33 cellular contexts compared by ENCODE assay signal in the genomic region with DNA sequence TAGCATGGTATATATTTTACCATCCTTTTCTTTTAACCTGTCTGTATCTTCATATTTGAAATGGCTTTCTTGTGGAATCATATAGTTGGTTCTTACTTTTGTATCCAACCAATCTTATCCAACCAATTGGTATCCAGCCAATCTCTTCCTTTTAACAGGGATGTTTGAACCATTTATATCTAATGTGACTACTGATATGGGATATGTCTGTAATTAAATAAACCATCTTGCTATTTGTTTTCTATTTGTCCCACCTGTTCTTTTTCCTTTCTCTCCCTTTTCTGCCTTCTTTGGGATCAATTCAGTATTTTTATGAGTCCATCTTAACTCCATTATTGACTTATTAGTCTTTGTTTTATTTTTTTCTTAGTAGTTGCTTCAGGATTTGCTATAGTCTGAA. TPM values are rescaled to one million over a fixed set of nuclear protein-coding genes. Genes with fewer than 3 reads are reported as not detected.
DNase-seq lines count a peak whose midpoint lies in the region; ATAC-seq, FAIRE-seq and TF ChIP-seq lines count a peak whose summit lies in the region.
"Had no signal": no experiment of that assay in that cellular context is flagged by ENCODE, and none has a peak within 500 bp of the region (broad histone marks: within the 10 kb centered on the region; RNA-seq: fewer than 3 reads in every experiment).

No MANE protein-coding gene starts in this region.

- no peak overlapping the region for H2AFZ ChIP-seq in K562 (ENCODE audit: low read depth, low read length)

- H3K36me3 ChIP-seq in HEK293 (ENCODE audit: control insufficient read depth in 2 of 2, insufficient read depth in 1 of 2, low read length in 2 of 2) (no peaks in the 10 kb centered on the region), K562 (ENCODE audit: control insufficient read depth, insufficient read depth, low read length) (no peaks in the 10 kb centered on the region)
- H3K36me3 ChIP-seq: BE2C; BLaER1; BLaER1 treated with 17β-estradiol and CSF1 and Interleukin-3, amounts not matched to agents 10 nM and 100 nM had no signal

- in situ Hi-C loops in K562 (cut with MboI) = no loop called here

- TF ChIP-seq CTCF in HEK293 (tag by site-specific recombination; IDR thresholded peaks at IDR 0.05) = no peak
- no peak for TF ChIP-seq CTCF in K562 (IDR thresholded peaks at IDR 0.05 in 2 of 3, conservative IDR thresholded peaks at IDR 0.05 in 1 of 3; ENCODE audit: insufficient read depth in 2 of 3, low read depth in 1 of 3, low read length in 3 of 3)

- FAIRE-seq in K562 (lab: Jason Lieb, UNC) = no peak
- FAIRE-seq: A204.1, A549, D721Med had no signal

- ATAC-seq in K562 = no peak
- ATAC-seq in HG03469 (IDR thresholded peaks at IDR 0.05; ENCODE audit: unreplicated experiment) = no peak
- ATAC-seq: A549; CD8-positive, alpha-beta T cell had no signal

- no peak overlapping the region for H3K27ac Mint-ChIP-seq in activated T-helper 1 cell treated with anti-CD3 and anti-CD28 coated beads, Interleukin-12 subunit alpha, Interleukin-12 subunit beta, Interleukin-2, Interleukin-4 antibody, amounts not matched to agents 30 ng/mL and 10 ng/mL and 1 ng/mL, durations not matched to agents 14 hours and 24 hours and 36 hours
- H3K27ac Mint-ChIP-seq: B cell; CD14-positive monocyte; CD4-positive, alpha-beta T cell; CD4-positive, CD25-positive, alpha-beta regulatory T cell; CD8-positive, alpha-beta memory T cell; CD8-positive, alpha-beta T cell had no signal

- intact Hi-C loops in K562 (cut with micrococcal nuclease) = no loop called here
- intact Hi-C loops in activated T-helper 1 cell treated with anti-CD3 and anti-CD28 coated beads, Interleukin-12 subunit alpha, Interleukin-12 subunit beta, Interleukin-2, Interleukin-4 antibody, amounts not matched to agents 30 ng/mL and 10 ng/mL and 1 ng/mL, durations not matched to agents 14 hours and 24 hours and 36 hours (cut with micrococcal nuclease) = no loop called here

- H3K36me3 Mint-ChIP-seq in activated T-helper 1 cell treated with anti-CD3 and anti-CD28 coated beads, Interleukin-12 subunit alpha, Interleukin-12 subunit beta, Interleukin-2, Interleukin-4 antibody, amounts not matched to agents 30 ng/mL and 10 ng/mL and 1 ng/mL, durations not matched to agents 14 hours and 24 hours and 36 hours (ENCODE audit: low read depth) = no peaks in the 10 kb centered on the region
- H3K36me3 Mint-ChIP-seq: CD14-positive monocyte; CD4-positive, CD25-positive, alpha-beta regulatory T cell; CD8-positive, alpha-beta memory T cell had no signal

- H3K4me3 Mint-ChIP-seq in activated T-helper 1 cell treated with anti-CD3 and anti-CD28 coated beads, Interleukin-12 subunit alpha, Interleukin-12 subunit beta, Interleukin-2, Interleukin-4 antibody, amounts not matched to agents 30 ng/mL and 10 ng/mL and 1 ng/mL, durations not matched to agents 14 hours and 24 hours and 36 hours = no peak overlapping the region
- H3K4me3 Mint-ChIP-seq: B cell; CD14-positive monocyte; CD4-positive, alpha-beta memory T cell; CD4-positive, alpha-beta T cell; CD8-positive, alpha-beta memory T cell; CD8-positive, alpha-beta T cell had no signal

- H3K9me1 ChIP-seq in K562 (ENCODE audit: control insufficient read depth, insufficient read depth, low read length) = no peaks in the 10 kb centered on the region

- H3K4me1 ChIP-seq in HEK293 (ENCODE audit: control insufficient read depth, insufficient read depth, low read length) (no peaks in the 10 kb centered on the region), K562 (replicated peaks in 1 of 2; ENCODE audit: control insufficient read depth in 2 of 2, insufficient read depth in 2 of 2, low read length in 2 of 2) (peaks cover 0 to 8% of the 10 kb centered on the region in 2 experiments; a peak in 3 of 5 replicates)
- H3K4me1 ChIP-seq: BLaER1 had no signal

- no peak overlapping the region for H3K4me2 ChIP-seq in K562 (ENCODE audit: insufficient read depth, low read length)
- H3K4me2 ChIP-seq: A549; BLaER1; BLaER1 treated with 17β-estradiol and CSF1 and Interleukin-3, amounts not matched to agents 10 nM and 100 nM had no signal

- no peak for DNase-seq in K562 (ENCODE audit: extremely low read depth in 1 of 4, low spot score in 3 of 4)
- DNase-seq in activated T-helper 1 cell treated with anti-CD3 and anti-CD28 coated beads, Interleukin-12 subunit alpha, Interleukin-12 subunit beta, Interleukin-2, Interleukin-4 antibody, amounts not matched to agents 30 ng/mL and 10 ng/mL and 1 ng/mL, durations not matched to agents 14 hours and 24 hours and 36 hours (ENCODE audit: low spot score) = no peak
- DNase-seq: 8988T; ACHN; AML-193; BE2C; C1 segment of cervical spinal cord; Caco-2; Calu3; CD4-positive, alpha-beta memory T cell; CD4-positive, alpha-beta T cell; CD4-positive, CD25-positive, alpha-beta regulatory T cell; CD8-positive, alpha-beta memory T cell; CD8-positive, alpha-beta T cell; COR-L47; DMS 273 treated with DMSO at 0.1 percent for 48 hours; DMS153; DMS53; DMS79; DMS79 treated with DMSO at 0.1 percent for 48 hours; DND-41; EL had no signal

- H3K79me2 ChIP-seq in K562 (ENCODE audit: control insufficient read depth, insufficient read depth, low read length) = no peaks in the 10 kb centered on the region

- no TSS peak for BruUV-seq in K562 (replicated peaks; lab: Mats Ljungman, UMichigan)

- H3K4me1 Mint-ChIP-seq in activated T-helper 1 cell treated with anti-CD3 and anti-CD28 coated beads, Interleukin-12 subunit alpha, Interleukin-12 subunit beta, Interleukin-2, Interleukin-4 antibody, amounts not matched to agents 30 ng/mL and 10 ng/mL and 1 ng/mL, durations not matched to agents 14 hours and 24 hours and 36 hours (ENCODE audit: low read depth) = peaks cover 2% of the 10 kb centered on the region
- H3K4me1 Mint-ChIP-seq: B cell, CD14-positive monocyte had no signal

- H3K27me3 ChIP-seq in K562 (ENCODE audit: control insufficient read depth in 2 of 2, insufficient read depth in 2 of 2, low read length in 2 of 2) = no peaks in the 10 kb centered on the region
- H3K27me3 ChIP-seq: BE2C; BLaER1; BLaER1 treated with 17β-estradiol and CSF1 and Interleukin-3, amounts not matched to agents 10 nM and 100 nM had no signal

- H3K9ac ChIP-seq in K562 (ENCODE audit: insufficient read depth in 1 of 2, low read depth in 2 of 2, low read length in 2 of 2) = no peak overlapping the region
- H3K9ac ChIP-seq: BLaER1; BLaER1 treated with 17β-estradiol and CSF1 and Interleukin-3, amounts not matched to agents 10 nM and 100 nM had no signal

- H4K20me1 ChIP-seq in K562 (replicated peaks; ENCODE audit: control insufficient read depth, insufficient read depth, low read length) = no peaks in the 10 kb centered on the region
- H4K20me1 ChIP-seq: BLaER1; BLaER1 treated with 17β-estradiol and CSF1 and Interleukin-3, amounts not matched to agents 10 nM and 100 nM had no signal

- POLR2A ChIA-PET in HEK293 (lab: Yijun Ruan, JAX) = no interaction called here
- POLR2A ChIA-PET in K562 (lab: Yijun Ruan, JAX) = no interaction called here

- peaks cover 8% of the 10 kb centered on the region for H3K27me3 Mint-ChIP-seq in activated T-helper 1 cell treated with anti-CD3 and anti-CD28 coated beads, Interleukin-12 subunit alpha, Interleukin-12 subunit beta, Interleukin-2, Interleukin-4 antibody, amounts not matched to agents 30 ng/mL and 10 ng/mL and 1 ng/mL, durations not matched to agents 14 hours and 24 hours and 36 hours (ENCODE audit: insufficient read depth)
- H3K27me3 Mint-ChIP-seq: B cell; CD4-positive, alpha-beta memory T cell; CD4-positive, alpha-beta T cell; CD8-positive, alpha-beta memory T cell had no signal

- no peak for TF ChIP-seq RAD21 in K562 (CRISPR knock-in tag; conservative IDR thresholded peaks at IDR 0.05 in 1 of 2, IDR thresholded peaks at IDR 0.05 in 1 of 2)

- H3K27ac ChIP-seq in HEK293 (ENCODE audit: extremely low read depth, low read depth, low read length) = no peak overlapping the region
- no peak overlapping the region for H3K27ac ChIP-seq in K562 (ENCODE audit: extremely low read depth, low read depth, low read length)
- H3K27ac ChIP-seq: 22Rv1; A549; BLaER1; BLaER1 treated with 17β-estradiol and CSF1 and Interleukin-3, amounts not matched to agents 10 nM and 100 nM; C4-2B had no signal

- H3K4me3 ChIP-seq in HEK293 (ENCODE audit: low read depth, low read length) = no peak overlapping the region
- no peak overlapping the region for H3K4me3 ChIP-seq in K562
- H3K4me3 ChIP-seq: A549; BLaER1; BLaER1 treated with 17β-estradiol and CSF1 and Interleukin-3, amounts not matched to agents 10 nM and 100 nM had no signal

- no peak for TF ChIP-seq EP300 in K562 (IDR thresholded peaks at IDR 0.05; ENCODE audit: low read length)

- no peaks in the 10 kb centered on the region for H3K9me3 Mint-ChIP-seq in activated T-helper 1 cell treated with anti-CD3 and anti-CD28 coated beads, Interleukin-12 subunit alpha, Interleukin-12 subunit beta, Interleukin-2, Interleukin-4 antibody, amounts not matched to agents 30 ng/mL and 10 ng/mL and 1 ng/mL, durations not matched to agents 14 hours and 24 hours and 36 hours

- H3K9me3 ChIP-seq in HEK293 (ENCODE audit: control insufficient read depth, insufficient read depth, low read depth, low read length) (no peaks in the 10 kb centered on the region), K562 (replicated peaks; ENCODE audit: control insufficient read depth, insufficient read depth, low read depth, low read length) (no peaks in the 10 kb centered on the region)
- H3K9me3 ChIP-seq: BE2C, Caco-2 had no signal

- TF ChIP-seq POLR2A in K562 (conservative IDR thresholded peaks at IDR 0.05) = no peak

- CTCF ChIA-PET in HEK293 (lab: Yijun Ruan, JAX) = no interaction called here
- CTCF ChIA-PET in K562 (lab: Yijun Ruan, JAX; ENCODE audit: low intra/inter-chr PET ratio) = no interaction called here

RNA-seq across cellular contexts. Expression of a gene that starts 30.8 kb away (rescaled TPM):
- 18.4 and 51.3 TPM in 2 replicates for total RNA-seq in K562 (2011; cell fraction: chromatin; rRNA removed; ENCODE audit: low replicate concordance)
- total RNA-seq in K562 (2011; cell fraction: nucleolus; rRNA removed) = 9.7 and 14.7 TPM in 2 replicates
- total RNA-seq in K562 (2011; cell fraction: nucleoplasm; rRNA removed) = 17.7 and 18.1 TPM in 2 replicates
- total RNA-seq in K562 (2014; rRNA removed) (29.1 and 34.6 TPM in 2 replicates), K562 (2014; rRNA removed; fragmentation: Illumina TruSeq; extraction: Trizol) (85.3 and 103 TPM in 2 replicates), K562 (2015; rRNA removed; fragmentation: Illumina TruSeq; extraction: Trizol) (57.5 and 61.2 TPM in 2 replicates), K562 (2021) (44.0 and 49.8 TPM in 2 replicates)
- polyA plus RNA-seq in K562 (2011; rRNA removed) (37.1 and 47.5 TPM in 2 replicates), K562 (2014; fragmentation: Illumina TruSeq; extraction: Trizol) (74.8 and 85.5 TPM in 2 replicates), K562 (2014; fragmentation: Nextera tagmentation; extraction: Ambion mirVana) (100 to 1,000 TPM; 110 to 111 TPM), K562 (2014; rRNA removed) (41.3 and 44.5 TPM in 2 replicates)
- polyA plus RNA-seq in K562 (2011; cell fraction: cytosol; rRNA removed) = 12.1 and 41.8 TPM in 2 replicates
- polyA plus RNA-seq in K562 (2011; cell fraction: nucleus; rRNA removed) = 8.4 and 14.9 TPM in 2 replicates
- polyA plus RNA-seq in K562 (2012) = 41.5 and 54.0 TPM in 2 replicates
- polyA minus RNA-seq in K562 (2011; rRNA and poly(A)+ RNA removed) = 46.2 and 55.6 TPM in 2 replicates
- 10.2 and 12.2 TPM in 2 replicates for polyA minus RNA-seq in K562 (2011; cell fraction: cytosol; rRNA and poly(A)+ RNA removed)
- polyA minus RNA-seq in K562 (2011; cell fraction: nucleus; rRNA and poly(A)+ RNA removed) = 7.3 and 14.6 TPM in 2 replicates
- total RNA-seq in activated T-helper 1 cell treated with anti-CD3 and anti-CD28 coated beads, Interleukin-12 subunit alpha, Interleukin-12 subunit beta, Interleukin-2, Interleukin-4 antibody, amounts not matched to agents 30 ng/mL and 10 ng/mL and 1 ng/mL, durations not matched to agents 14 hours and 24 hours and 36 hours = 70.3 and 75.6 TPM in 2 replicates

RNA-seq across cellular contexts. Expression of a gene that starts 53.6 kb away (rescaled TPM):
- 4.9 and 13.4 TPM in 2 replicates for total RNA-seq in K562 (2011; cell fraction: chromatin; rRNA removed; ENCODE audit: low replicate concordance)
- total RNA-seq in K562 (2011; cell fraction: nucleolus; rRNA removed) = 1.2 and 1.3 TPM in 2 replicates
- total RNA-seq in K562 (2011; cell fraction: nucleoplasm; rRNA removed) = 6.7 and 17.6 TPM in 2 replicates
- total RNA-seq in K562 (2014; rRNA removed) (2.0 and 5.0 TPM in 2 replicates), K562 (2014; rRNA removed; fragmentation: Illumina TruSeq; extraction: Trizol) (4.0 and 5.0 TPM in 2 replicates), K562 (2015; rRNA removed; fragmentation: Illumina TruSeq; extraction: Trizol) (4.2 and 4.6 TPM in 2 replicates), K562 (2021) (6.5 TPM in 2 replicates)
- polyA plus RNA-seq in K562 (2011; rRNA removed) (4.4 and 5.1 TPM in 2 replicates), K562 (2014; fragmentation: Illumina TruSeq; extraction: Trizol) (7.1 and 12.7 TPM in 2 replicates), K562 (2014; fragmentation: Nextera tagmentation; extraction: Ambion mirVana) (1 to 10 TPM; 5.8 to 5.9 TPM), K562 (2014; rRNA removed) (3.2 and 8.1 TPM in 2 replicates)
- 1.3 and 2.9 TPM in 2 replicates for polyA plus RNA-seq in K562 (2011; cell fraction: cytosol; rRNA removed)
- polyA plus RNA-seq in K562 (2011; cell fraction: nucleus; rRNA removed) = 3.8 and 6.6 TPM in 2 replicates
- polyA plus RNA-seq in K562 (2012) = 5.9 and 7.4 TPM in 2 replicates
- polyA minus RNA-seq in K562 (2011; rRNA and poly(A)+ RNA removed) = 9.3 and 10.7 TPM in 2 replicates
- polyA minus RNA-seq in K562 (2011; cell fraction: cytosol; rRNA and poly(A)+ RNA removed) = 2.5 and 3.2 TPM in 2 replicates
- polyA minus RNA-seq in K562 (2011; cell fraction: nucleus; rRNA and poly(A)+ RNA removed) = 1.8 and 5.9 TPM in 2 replicates
- total RNA-seq in activated T-helper 1 cell treated with anti-CD3 and anti-CD28 coated beads, Interleukin-12 subunit alpha, Interleukin-12 subunit beta, Interleukin-2, Interleukin-4 antibody, amounts not matched to agents 30 ng/mL and 10 ng/mL and 1 ng/mL, durations not matched to agents 14 hours and 24 hours and 36 hours = 8.3 and 9.2 TPM in 2 replicates
